ENCODE assay signal across 8 cellular contexts in genomic region chr10:119872610-119872859, GRCh38. TPM values are rescaled to one million over a fixed set of nuclear protein-coding genes. Genes with fewer than 3 reads are reported as not detected.
DNase-seq lines count a peak whose midpoint lies in the region; ATAC-seq and TF ChIP-seq lines count a peak whose summit lies in the region.

Gene MCMBP (minus strand): TSS chr10:119872843. CDS start chr10:119872584, 259 bp downstream.

- no peak for TF ChIP-seq CTCF in AG10803 (conservative IDR thresholded peaks at IDR 0.05; ENCODE audit: low read length)
- TF ChIP-seq CTCF in fibroblast of lung (conservative IDR thresholded peaks at IDR 0.05 in 1 of 2, IDR thresholded peaks at IDR 0.05 in 1 of 2; ENCODE audit: low read depth in 1 of 2, low read length in 2 of 2): no peak
- TF ChIP-seq CTCF in neutrophil (IDR thresholded peaks at IDR 0.05): no peak

- H3K4me3 ChIP-seq in AG10803 (ENCODE audit: low read length) (peak within 1 kb of the TSS; percentile 74), fibroblast of lung (replicated peaks in 1 of 4; ENCODE audit: control extremely low read depth in 1 of 4, insufficient read depth in 1 of 4, low read depth in 3 of 4, low read length in 4 of 4) (peak within 1 kb of the TSS; percentile 70 to 90 (median 82)), neutrophil (ENCODE audit: low read depth in 1 of 2, low read length in 1 of 2) (peak within 1 kb of the TSS; percentile 80 to 97)

- H3K4me2 ChIP-seq in fibroblast of lung (ENCODE audit: extremely low read depth, insufficient read depth, low read length): peak within 1 kb of the TSS; percentile 93

- H3K36me3 ChIP-seq in fibroblast of lung (ENCODE audit: control insufficient read depth, insufficient read depth, low read length): no peaks in the 10 kb centered on the region
- no peaks in the 10 kb centered on the region for H3K36me3 ChIP-seq in neutrophil

- peak within 1 kb of the TSS; percentile 95 for H2AFZ ChIP-seq in fibroblast of lung (ENCODE audit: low read length)

- H3K4me1 ChIP-seq in fibroblast of lung (ENCODE audit: control insufficient read depth, extremely low read depth, insufficient read depth, low read length): peaks cover 2% of the 10 kb centered on the region
- H3K4me1 ChIP-seq in neutrophil (ENCODE audit: control insufficient read depth in 1 of 2, insufficient read depth in 1 of 2, low read depth in 1 of 2, low read length in 1 of 2): peaks cover 42 to 54% of the 10 kb centered on the region in 2 experiments

- H3K79me2 ChIP-seq in fibroblast of lung (ENCODE audit: control insufficient read depth, insufficient read depth, low read length): peaks cover 48% of the 10 kb centered on the region

- ATAC-seq in GM21529 (IDR thresholded peaks at IDR 0.05; ENCODE audit: unreplicated experiment): peak; percentile 20
- ATAC-seq in HG02885 (IDR thresholded peaks at IDR 0.05; ENCODE audit: poor library complexity, unreplicated experiment): no peak
- no peak for ATAC-seq in HG02623 (IDR thresholded peaks at IDR 0.05; ENCODE audit: unreplicated experiment)

- H4K20me1 ChIP-seq in fibroblast of lung (ENCODE audit: control insufficient read depth, extremely low read depth, insufficient read depth, low read length): no peaks in the 10 kb centered on the region

- peak within 1 kb of the TSS; percentile 76 for H3K9ac ChIP-seq in fibroblast of lung (ENCODE audit: insufficient read depth, low read length)

- H3K27me3 ChIP-seq in fibroblast of lung (ENCODE audit: control insufficient read depth, insufficient read depth, low read length) (no peaks in the 10 kb centered on the region), neutrophil (no peaks in the 10 kb centered on the region)

- 0 out of 2 replicates have a peak, but pooled peaks have one; percentile 77 for TF ChIP-seq POLR2A in Raji (IDR thresholded peaks at IDR 0.05; ENCODE audit: insufficient read depth, low read depth, low read length)

- DNase-seq in AG10803 (ENCODE audit: low read depth) (no peak), fibroblast of lung (ENCODE audit: low read depth in 2 of 2) (no peak), DMS 273 (lab: John Stamatoyannopoulos, UW; ENCODE audit: unreplicated experiment) (no peak)

- peak within 1 kb of the TSS; percentile 77 for H3K27ac ChIP-seq in fibroblast of lung (ENCODE audit: insufficient read depth, low read length)
- peak within 1 kb of the TSS; percentile 89 for H3K27ac ChIP-seq in neutrophil

- H3K9me3 ChIP-seq in fibroblast of lung (ENCODE audit: control insufficient read depth, insufficient read depth, low read depth, low read length) (no peaks in the 10 kb centered on the region), neutrophil (no peaks in the 10 kb centered on the region)

RNA-seq across cellular contexts. Expression of gene MCMBP, which starts in this region (rescaled TPM):
- total RNA-seq in fibroblast of lung: 40.6 and 48.0 TPM in 2 replicates
- polyA plus RNA-seq in fibroblast of lung: 63.4 and 64.6 TPM in 2 replicates
- polyA plus RNA-seq in fibroblast of lung (2012): 38.2 and 42.1 TPM in 2 replicates
- 23.1 and 24.1 TPM in 2 replicates for polyA minus RNA-seq in fibroblast of lung (ENCODE audit: low replicate concordance)
